In genomic region chr17:76273923-76274558, GRCh38 we compare ENCODE assay signal across 14 cellular contexts. TPM values are rescaled to one million over a fixed set of nuclear protein-coding genes. Genes with fewer than 3 reads are reported as not detected.
DNase-seq lines count a peak whose midpoint lies in the region; ATAC-seq, FAIRE-seq and TF ChIP-seq lines count a peak whose summit lies in the region.
"Had no signal": no experiment of that assay in that cellular context is flagged by ENCODE, and none has a peak within 500 bp of the region (broad histone marks: within the 10 kb centered on the region; RNA-seq: fewer than 3 reads in every experiment).

No MANE protein-coding gene starts in this region.

- intact Hi-C loops in Right ventricle myocardium inferior (cut with DNase I) (no loop called here), cardiac septum (cut with DNase I) (no loop called here), HepG2 (cut with micrococcal nuclease; ENCODE audit: unreplicated experiment) (loop anchor here (10.0 kb wide), 1 partner anchor 89 kb away; no protein-coding TSS in a partner anchor)
- intact Hi-C loops in activated CD8-positive, alpha-beta T cell treated with anti-CD3 and anti-CD28 coated beads for 36 hours (cut with micrococcal nuclease), result no loop called here

- H3K27me3 ChIP-seq in HepG2 (ENCODE audit: control insufficient read depth in 1 of 2, insufficient read depth in 2 of 2, low read length in 2 of 2) (no peaks in the 10 kb centered on the region), upper lobe of left lung (no peaks in the 10 kb centered on the region)
- H3K27me3 ChIP-seq: BE2C, colonic mucosa, neural progenitor cell had no signal

- 65% methylated on average over 27 of the region's 29 CpGs for WGBS in HepG2 (ENCODE audit: low lambda C conversion rate)
- WGBS in upper lobe of left lung, 2 donors, result 35 to 41% methylated on average over 17 to 23 of the region's 29 CpGs

- FAIRE-seq in HepG2 (lab: Jason Lieb, UNC), result no peak

- H2AFZ ChIP-seq in HepG2 (ENCODE audit: low read length), result no peak overlapping the region
- H2AFZ ChIP-seq: neural progenitor cell had no signal

- TF ChIP-seq POLR2A in HepG2 (IDR thresholded peaks at IDR 0.05; ENCODE audit: insufficient read depth in 1 of 2, low read depth in 2 of 2, low read length in 2 of 2) (no peak), upper lobe of left lung (IDR thresholded peaks at IDR 0.05) (peak in 1 of 4 donors; percentile 8)

- no peak overlapping the region for H3K9ac ChIP-seq in HepG2 (ENCODE audit: insufficient read depth, low read depth, low read length)
- H3K9ac ChIP-seq: neural progenitor cell had no signal

- no peaks in the 10 kb centered on the region; the same call in 1 of the 2 replicates for H4K20me1 ChIP-seq in HepG2 (ENCODE audit: insufficient read depth, low read length)

- H3K27ac ChIP-seq in HepG2 (ENCODE audit: extremely low read length, insufficient read depth, low read length) (no peak overlapping the region), upper lobe of left lung (peak overlapping the region; percentile 10 to 84 (median 48))
- H3K27ac ChIP-seq: colonic mucosa had no signal

- peaks cover 50% of the 10 kb centered on the region for H3K4me1 Mint-ChIP-seq in activated CD8-positive, alpha-beta T cell treated with anti-CD3 and anti-CD28 coated beads for 36 hours (ENCODE audit: low read depth)

- BruUV-seq in HepG2 (replicated peaks; lab: Mats Ljungman, UMichigan), result no TSS peak

- in situ Hi-C loops in HepG2 (cut with HindIII; ENCODE audit: extremely low pct_ligation_motif_present, low pct_unique_long_range_greater_than_20kb), result no loop called here

- DNase-seq in Right ventricle myocardium inferior (ENCODE audit: missing footprints) (peak; percentile 7), cardiac septum (ENCODE audit: low spot score) (no peak), HepG2 (ENCODE audit: low spot score) (no peak), upper lobe of left lung (peak in 1 of 2 donors; percentile 82), NCI-H1436 treated with DMSO at 0.1 percent for 48 hours (lab: John Stamatoyannopoulos, UW) (no peak)
- peak; percentile 17 for DNase-seq in activated CD8-positive, alpha-beta T cell treated with anti-CD3 and anti-CD28 coated beads for 36 hours
- DNase-seq: activated gamma-delta T cell treated with Interleukin-2 at 50 U/mL for 16 hours; BE2C; colonic mucosa; NCI-H2081; stimulated activated CD8-positive, alpha-beta memory T cell treated with anti-CD3 and anti-CD28 coated beads, Interleukin-4, amount 100 ng/mL, for 48 hours had no signal

- peak overlapping the region; percentile 99 for H3K27ac Mint-ChIP-seq in activated CD8-positive, alpha-beta T cell treated with anti-CD3 and anti-CD28 coated beads for 36 hours
- H3K27ac Mint-ChIP-seq: neural progenitor cell had no signal

- CTCF ChIA-PET in activated CD8-positive, alpha-beta T cell treated with anti-CD3 and anti-CD28 coated beads for 36 hours (lab: Charles Lee), result interaction anchor here (1.0 to 5.0 kb wide), 13 partner anchors 9 to 260 kb away, joined by 3 to 84 read pairs (median 4); partner anchors contain the start of gene FOXJ1
- CTCF ChIA-PET in HepG2 (lab: Yijun Ruan, JAX; ENCODE audit: low intra/inter-chr PET ratio, low total read pairs), result no interaction called here

- TF ChIP-seq CTCF in activated CD8-positive, alpha-beta T cell treated with anti-CD3 and anti-CD28 coated beads for 36 hours (IDR thresholded peaks at IDR 0.05), result no peak
- 0 out of 2 replicates have a peak, but pooled peaks have one; percentile 6 for TF ChIP-seq CTCF in HepG2 (CRISPR knock-in tag; IDR thresholded peaks at IDR 0.05)
- no peak for TF ChIP-seq CTCF in upper lobe of left lung (IDR thresholded peaks at IDR 0.05)

- H3K4me3 ChIP-seq in HepG2 (replicated peaks in 1 of 3; ENCODE audit: insufficient read depth in 1 of 3, low read depth in 2 of 3, low read length in 3 of 3), result no peak overlapping the region
- H3K4me3 ChIP-seq in upper lobe of left lung, result no peak overlapping the region
- H3K4me3 ChIP-seq: colonic mucosa, neural progenitor cell had no signal

- no peaks in the 10 kb centered on the region for H3K27me3 Mint-ChIP-seq in activated CD8-positive, alpha-beta T cell treated with anti-CD3 and anti-CD28 coated beads for 36 hours

- no peak overlapping the region for H3K4me3 Mint-ChIP-seq in activated CD8-positive, alpha-beta T cell treated with anti-CD3 and anti-CD28 coated beads for 36 hours
- H3K4me3 Mint-ChIP-seq: neural progenitor cell had no signal

- no peaks in the 10 kb centered on the region for H3K9me3 ChIP-seq in HepG2 (ENCODE audit: low read length)
- no peaks in the 10 kb centered on the region for H3K9me3 ChIP-seq in upper lobe of left lung
- H3K9me3 ChIP-seq: BE2C, colonic mucosa had no signal

- H3K4me1 ChIP-seq in HepG2 (ENCODE audit: insufficient read depth, low read length) (peaks cover 20% of the 10 kb centered on the region), upper lobe of left lung (peaks cover 51 to 65% (median 54%) of the 10 kb centered on the region in 4 donors)

- peaks cover 4% of the 10 kb centered on the region for H3K79me2 ChIP-seq in HepG2 (ENCODE audit: insufficient read depth, low read length)

- H3K36me3 Mint-ChIP-seq in activated CD8-positive, alpha-beta T cell treated with anti-CD3 and anti-CD28 coated beads for 36 hours (ENCODE audit: low read depth), result peaks cover 24% of the 10 kb centered on the region
- H3K36me3 Mint-ChIP-seq: neural progenitor cell had no signal

- H3K4me2 ChIP-seq in HepG2 (ENCODE audit: low read depth, low read length), result no peak overlapping the region
- H3K4me2 ChIP-seq: neural progenitor cell had no signal

- peaks cover 6 to 10% of the 10 kb centered on the region in 2 experiments; a peak in 3 of 5 replicates for H3K36me3 ChIP-seq in HepG2 (replicated peaks in 1 of 2; ENCODE audit: control insufficient read depth in 1 of 2, insufficient read depth in 2 of 2, low read length in 2 of 2)
- peaks cover 2 to 23% (median 20%) of the 10 kb centered on the region in 4 donors for H3K36me3 ChIP-seq in upper lobe of left lung
- H3K36me3 ChIP-seq: BE2C, colonic mucosa, neural progenitor cell had no signal

- POLR2A ChIA-PET in activated CD8-positive, alpha-beta T cell treated with anti-CD3 and anti-CD28 coated beads for 36 hours (lab: Charles Lee), result interaction anchor here (0.6 to 28.3 kb wide), 19 partner anchors 7 to 203 kb away, joined by 3 to 960 read pairs (median 3); partner anchors contain the start of genes EXOC7, GALR2, RNF157 and SPHK1
- POLR2A ChIA-PET in HepG2 (lab: Yijun Ruan, JAX), result interaction anchor here (0.7 to 1.5 kb wide), 3 partner anchors 9 to 36 kb away, joined by 3 to 10 read pairs (median 6); partner anchors contain the start of gene UBALD2

- no peak for TF ChIP-seq RAD21 in HepG2 (CRISPR knock-in tag; IDR thresholded peaks at IDR 0.05)

- H3K9me3 Mint-ChIP-seq in activated CD8-positive, alpha-beta T cell treated with anti-CD3 and anti-CD28 coated beads for 36 hours, result no peaks in the 10 kb centered on the region
- H3K9me3 Mint-ChIP-seq: neural progenitor cell had no signal

- TF ChIP-seq EP300 in HepG2 (IDR thresholded peaks at IDR 0.05; ENCODE audit: low read depth in 2 of 2, low read length in 2 of 2), result no peak
- TF ChIP-seq EP300 in HepG2 (CRISPR knock-in tag; IDR thresholded peaks at IDR 0.05; ENCODE audit: borderline replicate concordance), result no peak
- TF ChIP-seq EP300 in upper lobe of left lung (IDR thresholded peaks at IDR 0.05), result no peak

- ATAC-seq in Right ventricle myocardium inferior, result no peak
- ATAC-seq in activated CD8-positive, alpha-beta T cell treated with anti-CD3 and anti-CD28 coated beads for 36 hours, result no peak
- ATAC-seq in HepG2, result no peak; the same call in 2 of the 3 replicates
- no peak for ATAC-seq in upper lobe of left lung (ENCODE audit: low FRiP score in 2 of 2)
- no peak for ATAC-seq in HG03378 (IDR thresholded peaks at IDR 0.05; ENCODE audit: unreplicated experiment)
- no peak for ATAC-seq in GM18870 (IDR thresholded peaks at IDR 0.05; ENCODE audit: unreplicated experiment)

RNA-seq across cellular contexts. Expression of gene UBALD2, which starts 8.9 kb away (rescaled TPM):
- total RNA-seq in Right ventricle myocardium inferior, result 30.4 TPM
- total RNA-seq in cardiac septum, result 22.7 TPM
- total RNA-seq in activated CD8-positive, alpha-beta T cell treated with anti-CD3 and anti-CD28 coated beads for 36 hours, result 100 to 1,000 TPM; 267 to 270 TPM
- total RNA-seq in HepG2 (2016; rRNA removed; fragmentation: Illumina TruSeq; extraction: Trizol), result 3.3 and 5.3 TPM in 2 replicates
- total RNA-seq in HepG2 (2016; cell fraction: cytosol; rRNA removed; fragmentation: Illumina TruSeq; extraction: Trizol; ENCODE audit: low read depth), result 6.8 and 10.0 TPM in 2 replicates
- 4.4 and 4.5 TPM in 2 replicates for total RNA-seq in HepG2 (2016; cell fraction: insoluble cytoplasmic fraction; rRNA removed; fragmentation: Illumina TruSeq; extraction: Trizol)
- 9.1 and 9.4 TPM in 2 replicates for total RNA-seq in HepG2 (2016; cell fraction: membrane; rRNA removed; fragmentation: Illumina TruSeq; extraction: Trizol)
- 2.6 and 3.2 TPM in 2 replicates for total RNA-seq in HepG2 (2016; cell fraction: nucleus; rRNA removed; fragmentation: Illumina TruSeq; extraction: Trizol)
- 50.5 and 89.7 TPM in 2 replicates for polyA plus RNA-seq in HepG2 (2011; rRNA removed)
- polyA plus RNA-seq in HepG2 (2011; cell fraction: cytosol; rRNA removed), result 14.6 and 28.0 TPM in 2 replicates
- polyA plus RNA-seq in HepG2 (2011; cell fraction: nucleus; rRNA removed), result 19.7 and 23.1 TPM in 2 replicates
- polyA plus RNA-seq in HepG2 (2012), result 16.6 and 21.8 TPM in 2 replicates
- polyA plus RNA-seq in HepG2 (2016; cell fraction: cytosol; fragmentation: Illumina TruSeq; extraction: Trizol; ENCODE audit: low read depth), result 26.5 and 33.4 TPM in 2 replicates
- 15.4 and 17.2 TPM in 2 replicates for polyA plus RNA-seq in HepG2 (2016; cell fraction: insoluble cytoplasmic fraction; fragmentation: Illumina TruSeq; extraction: Trizol; ENCODE audit: low read depth)
- 28.1 and 30.3 TPM in 2 replicates for polyA plus RNA-seq in HepG2 (2016; cell fraction: membrane; fragmentation: Illumina TruSeq; extraction: Trizol; ENCODE audit: low read depth)
- 8.4 and 13.3 TPM in 2 replicates for polyA plus RNA-seq in HepG2 (2016; cell fraction: nucleus; fragmentation: Illumina TruSeq; extraction: Trizol; ENCODE audit: insufficient read depth, low read depth)
- polyA minus RNA-seq in HepG2 (2011; rRNA and poly(A)+ RNA removed; ENCODE audit: low replicate concordance), result 24.6 and 37.9 TPM in 2 replicates
- 14.7 and 29.2 TPM in 2 replicates for polyA minus RNA-seq in HepG2 (2011; cell fraction: cytosol; rRNA and poly(A)+ RNA removed)
- polyA minus RNA-seq in HepG2 (2011; cell fraction: nucleus; rRNA and poly(A)+ RNA removed), result 4.2 and 7.1 TPM in 2 replicates
- total RNA-seq in upper lobe of left lung, result 10 to 100 TPM in 5 of 6 donors, 1 to 10 TPM in 1; 8.4 to 74.9 (median 26.8) TPM

RNA-seq across cellular contexts. Expression of gene RNF157, which starts 33.7 kb away (rescaled TPM):
- 19.4 TPM for total RNA-seq in Right ventricle myocardium inferior
- 2.5 TPM for total RNA-seq in cardiac septum
- total RNA-seq in activated CD8-positive, alpha-beta T cell treated with anti-CD3 and anti-CD28 coated beads for 36 hours, result 10 to 100 TPM; 37.2 to 44.5 TPM
- total RNA-seq in HepG2 (2016; rRNA removed; fragmentation: Illumina TruSeq; extraction: Trizol), result 1.4 and 1.5 TPM in 2 replicates
- total RNA-seq in HepG2 (2016; cell fraction: cytosol; rRNA removed; fragmentation: Illumina TruSeq; extraction: Trizol; ENCODE audit: low read depth), result 1.0 and 1.9 TPM in 2 replicates
- 1.5 and 2.1 TPM in 2 replicates for total RNA-seq in HepG2 (2016; cell fraction: insoluble cytoplasmic fraction; rRNA removed; fragmentation: Illumina TruSeq; extraction: Trizol)
- 3.1 and 3.6 TPM in 2 replicates for total RNA-seq in HepG2 (2016; cell fraction: membrane; rRNA removed; fragmentation: Illumina TruSeq; extraction: Trizol)
- 1.0 and 2.8 TPM in 2 replicates for total RNA-seq in HepG2 (2016; cell fraction: nucleus; rRNA removed; fragmentation: Illumina TruSeq; extraction: Trizol)
- 0.44 and 0.82 TPM in 2 replicates for polyA plus RNA-seq in HepG2 (2011; rRNA removed)
- 0.52 and 0.71 TPM in 2 replicates for polyA plus RNA-seq in HepG2 (2011; cell fraction: cytosol; rRNA removed)
- 0.42 TPM in 2 replicates for polyA plus RNA-seq in HepG2 (2011; cell fraction: nucleus; rRNA removed)
- 0.86 and 1.1 TPM in 2 replicates for polyA plus RNA-seq in HepG2 (2012)
- 1.7 and 2.0 TPM in 2 replicates for polyA plus RNA-seq in HepG2 (2016; cell fraction: cytosol; fragmentation: Illumina TruSeq; extraction: Trizol; ENCODE audit: low read depth)
- 1.9 and 2.1 TPM in 2 replicates for polyA plus RNA-seq in HepG2 (2016; cell fraction: insoluble cytoplasmic fraction; fragmentation: Illumina TruSeq; extraction: Trizol; ENCODE audit: low read depth)
- polyA plus RNA-seq in HepG2 (2016; cell fraction: membrane; fragmentation: Illumina TruSeq; extraction: Trizol; ENCODE audit: low read depth), result 3.0 and 5.1 TPM in 2 replicates
- 1.8 and 3.8 TPM in 2 replicates for polyA plus RNA-seq in HepG2 (2016; cell fraction: nucleus; fragmentation: Illumina TruSeq; extraction: Trizol; ENCODE audit: insufficient read depth, low read depth)
- polyA minus RNA-seq in HepG2 (2011; rRNA and poly(A)+ RNA removed; ENCODE audit: low replicate concordance), result 0.66 and 3.2 TPM in 2 replicates
- polyA minus RNA-seq in HepG2 (2011; cell fraction: cytosol; rRNA and poly(A)+ RNA removed), result 0.79 and 1.5 TPM in 2 replicates
- polyA minus RNA-seq in HepG2 (2011; cell fraction: nucleus; rRNA and poly(A)+ RNA removed), result 0.77 and 0.99 TPM in 2 replicates
- 10 to 100 TPM in 1 of 6 donors, 1 to 10 TPM in 5; 1.1 to 14.7 (median 2.5) TPM for total RNA-seq in upper lobe of left lung

RNA-seq across cellular contexts. Expression of gene QRICH2, which starts 34.0 kb away (rescaled TPM):
- 3.6 TPM for total RNA-seq in Right ventricle myocardium inferior
- 1.8 TPM for total RNA-seq in cardiac septum
- total RNA-seq in activated CD8-positive, alpha-beta T cell treated with anti-CD3 and anti-CD28 coated beads for 36 hours, result under 1 TPM; 0.49 to 0.52 TPM
- 2.7 and 3.7 TPM in 2 replicates for total RNA-seq in HepG2 (2016; rRNA removed; fragmentation: Illumina TruSeq; extraction: Trizol)
- 3.1 and 3.3 TPM in 2 replicates for total RNA-seq in HepG2 (2016; cell fraction: cytosol; rRNA removed; fragmentation: Illumina TruSeq; extraction: Trizol; ENCODE audit: low read depth)
- total RNA-seq in HepG2 (2016; cell fraction: insoluble cytoplasmic fraction; rRNA removed; fragmentation: Illumina TruSeq; extraction: Trizol), result 2.3 and 3.7 TPM in 2 replicates
- 4.0 and 4.5 TPM in 2 replicates for total RNA-seq in HepG2 (2016; cell fraction: membrane; rRNA removed; fragmentation: Illumina TruSeq; extraction: Trizol)
- 4.4 and 6.1 TPM in 2 replicates for total RNA-seq in HepG2 (2016; cell fraction: nucleus; rRNA removed; fragmentation: Illumina TruSeq; extraction: Trizol)
- polyA plus RNA-seq in HepG2 (2011; rRNA removed), result 5.7 and 11.5 TPM in 2 replicates
- polyA plus RNA-seq in HepG2 (2011; cell fraction: cytosol; rRNA removed), result 3.4 and 3.8 TPM in 2 replicates
- 58.0 and 60.6 TPM in 2 replicates for polyA plus RNA-seq in HepG2 (2011; cell fraction: nucleus; rRNA removed)
- 1.5 and 7.5 TPM in 2 replicates for polyA plus RNA-seq in HepG2 (2012)
- polyA plus RNA-seq in HepG2 (2016; cell fraction: cytosol; fragmentation: Illumina TruSeq; extraction: Trizol; ENCODE audit: low read depth), result 0.94 and 1.1 TPM in 2 replicates
- polyA plus RNA-seq in HepG2 (2016; cell fraction: insoluble cytoplasmic fraction; fragmentation: Illumina TruSeq; extraction: Trizol; ENCODE audit: low read depth), result 1.2 TPM in 2 replicates
- 1.0 and 1.5 TPM in 2 replicates for polyA plus RNA-seq in HepG2 (2016; cell fraction: membrane; fragmentation: Illumina TruSeq; extraction: Trizol; ENCODE audit: low read depth)
- polyA plus RNA-seq in HepG2 (2016; cell fraction: nucleus; fragmentation: Illumina TruSeq; extraction: Trizol; ENCODE audit: insufficient read depth, low read depth), result 10.2 and 12.1 TPM in 2 replicates
- polyA minus RNA-seq in HepG2 (2011; rRNA and poly(A)+ RNA removed; ENCODE audit: low replicate concordance), result 6.3 and 21.9 TPM in 2 replicates
- polyA minus RNA-seq in HepG2 (2011; cell fraction: cytosol; rRNA and poly(A)+ RNA removed), result 2.5 and 3.3 TPM in 2 replicates
- 12.0 and 17.0 TPM in 2 replicates for polyA minus RNA-seq in HepG2 (2011; cell fraction: nucleus; rRNA and poly(A)+ RNA removed)
- total RNA-seq in upper lobe of left lung, result 1 to 10 TPM; 1.7 to 9.4 (median 2.8) TPM

Comparison
In these comparisons a context has a peak if more than half of its experiments do, and no peak if none do; other contexts are left out.
1. DNase-seq: peak in Right ventricle myocardium inferior (single experiment) and activated CD8-positive, alpha-beta T cell treated with anti-CD3 and anti-CD28 coated beads for 36 hours (single experiment); none in cardiac septum (single experiment), HepG2 (single experiment) and NCI-H1436 treated with DMSO at 0.1 percent for 48 hours (single experiment).